16 cellular contexts compared by ENCODE assay signal in genomic region chr1:33219886-33220661, GRCh38. TPM values are rescaled to one million over a fixed set of nuclear protein-coding genes. Genes with fewer than 3 reads are reported as not detected.
DNase-seq lines count a peak whose midpoint lies in the region; ATAC-seq, FAIRE-seq and TF ChIP-seq lines count a peak whose summit lies in the region.
"Had no signal": no experiment of that assay in that cellular context is flagged by ENCODE, and none has a peak within 500 bp of the region (broad histone marks: within the 10 kb centered on the region; RNA-seq: fewer than 3 reads in every experiment).

No MANE protein-coding gene starts in this region.

- peaks cover 2% of the 10 kb centered on the region for H3K9me3 Mint-ChIP-seq in astrocyte (ENCODE audit: unreplicated experiment)

- peaks cover 8% of the 10 kb centered on the region for H3K4me1 ChIP-seq in astrocyte (ENCODE audit: insufficient read depth, low read length)

- no peaks in the 10 kb centered on the region for H4K20me1 ChIP-seq in astrocyte (ENCODE audit: insufficient read depth, low read length)

- no peak overlapping the region for H3K27ac ChIP-seq in astrocyte (ENCODE audit: low read depth, low read length)

- H3K4me2 ChIP-seq in astrocyte (ENCODE audit: low read length) = no peak overlapping the region

- H2AFZ ChIP-seq in astrocyte (ENCODE audit: low read depth, low read length) = no peak overlapping the region

- DNase-seq in CD1c-positive myeloid dendritic cell (ENCODE audit: extremely low spot score) (peak; percentile 5), LoVo (ENCODE audit: low spot score) (peak; percentile 31), astrocyte (ENCODE audit: low read depth) (peak; percentile 36), kidney tubule cell (ENCODE audit: low spot score) (peak; percentile 52), NCI-H2171 treated with DMSO at 0.1 percent for 48 hours (lab: John Stamatoyannopoulos, UW) (no peak), cerebellum (ENCODE audit: low spot score) (no peak), SK-N-DZ (ENCODE audit: low spot score) (no peak)
- DNase-seq: activated CD4-positive, CD25-positive, alpha-beta regulatory T cell; activated T-cell treated with anti-CD3 and anti-CD28 coated beads, Interleukin-2, amount 50 U/mL, for 4 hours; caudate nucleus; NCI-H2227 treated with DMSO at 0.1 percent for 48 hours; SHP77; stimulated activated CD4-positive, alpha-beta T cell treated with anti-CD3 and anti-CD28 coated beads, Interleukin-2, amount 100 ng/mL, for 24 hours; stimulated activated naive CD8-positive, alpha-beta T cell treated with anti-CD3 and anti-CD28 coated beads, Interleukin-15, amount 100 ng/mL, for 72 hours had no signal

- H3K36me3 ChIP-seq in astrocyte (ENCODE audit: insufficient read depth, low read length) = no peaks in the 10 kb centered on the region

- no peak for TF ChIP-seq CTCF in astrocyte (IDR thresholded peaks at IDR 0.05; ENCODE audit: insufficient read depth, low read depth, low read length)

- FAIRE-seq in astrocyte (lab: Jason Lieb, UNC) = no peak
- FAIRE-seq: K562 had no signal

- no peak overlapping the region for H3K9ac ChIP-seq in astrocyte (ENCODE audit: low read length)

- peaks cover 3% of the 10 kb centered on the region for H3K9me3 ChIP-seq in astrocyte (ENCODE audit: insufficient read depth, low read depth, low read length)

- no peaks in the 10 kb centered on the region for H3K79me2 ChIP-seq in astrocyte (ENCODE audit: insufficient read depth, low read length)

- H3K27me3 Mint-ChIP-seq in astrocyte (ENCODE audit: low read depth, unreplicated experiment) = peaks cover 4% of the 10 kb centered on the region
- H3K27me3 Mint-ChIP-seq: stimulated activated naive CD8-positive, alpha-beta T cell treated with anti-CD3 and anti-CD28 coated beads, Interleukin-15, amount 100 ng/mL, for 72 hours had no signal

- H3K27me3 ChIP-seq in astrocyte (ENCODE audit: insufficient read depth, low read length) = no peaks in the 10 kb centered on the region

- no peak overlapping the region for H3K4me3 Mint-ChIP-seq in astrocyte (ENCODE audit: unreplicated experiment)
- H3K4me3 Mint-ChIP-seq: activated T-cell treated with anti-CD3 and anti-CD28 coated beads, Interleukin-2, amount 50 U/mL, for 4 hours; stimulated activated naive CD8-positive, alpha-beta T cell treated with anti-CD3 and anti-CD28 coated beads, Interleukin-15, amount 100 ng/mL, for 72 hours had no signal

- H3K4me1 Mint-ChIP-seq in astrocyte (ENCODE audit: low read depth, unreplicated experiment) = peaks cover 10% of the 10 kb centered on the region

- H3K27ac Mint-ChIP-seq in astrocyte (ENCODE audit: unreplicated experiment) = no peak overlapping the region

- no peak for ATAC-seq in HG02763 (IDR thresholded peaks at IDR 0.05; ENCODE audit: unreplicated experiment)
- ATAC-seq: activated T-cell treated with anti-CD3 and anti-CD28 coated beads, Interleukin-2, amount 50 U/mL, for 4 hours; K562; stimulated activated naive CD8-positive, alpha-beta T cell treated with anti-CD3 and anti-CD28 coated beads, Interleukin-15, amount 100 ng/mL, for 72 hours had no signal

- H3K4me3 ChIP-seq in astrocyte (ENCODE audit: insufficient read depth, low read depth, low read length) = no peak overlapping the region
- H3K4me3 ChIP-seq: K562 had no signal

- H3K36me3 Mint-ChIP-seq in astrocyte (ENCODE audit: low read depth, unreplicated experiment) = no peaks in the 10 kb centered on the region

RNA-seq across cellular contexts. Expression of gene ZNF362, which starts 36.2 kb away (rescaled TPM):
- 38.7 and 43.8 TPM in 2 replicates for total RNA-seq in astrocyte
- total RNA-seq in cerebellum = 12.5 TPM
- polyA plus RNA-seq in SK-N-DZ (2014; cell fraction: cytosol; rRNA removed) = 14.8 TPM in 2 replicates
- 11.7 and 13.7 TPM in 2 replicates for polyA plus RNA-seq in SK-N-DZ (2014; cell fraction: nucleus; rRNA removed)

RNA-seq across cellular contexts. Expression of gene TRIM62, which starts 38.2 kb away (rescaled TPM):
- total RNA-seq in astrocyte (10.8 and 11.5 TPM in 2 replicates), cerebellum (5.7 TPM)
- 2.8 and 3.5 TPM in 2 replicates for polyA plus RNA-seq in SK-N-DZ (2014; cell fraction: cytosol; rRNA removed)
- polyA plus RNA-seq in SK-N-DZ (2014; cell fraction: nucleus; rRNA removed) = 1.1 and 1.8 TPM in 2 replicates

Comparison
In these comparisons a context has a peak if more than half of its experiments do, and no peak if none do; other contexts are left out.
1. DNase-seq: peak in CD1c-positive myeloid dendritic cell (single experiment), LoVo (single experiment), astrocyte (single experiment) and kidney tubule cell (single experiment); none in NCI-H2171 treated with DMSO at 0.1 percent for 48 hours (single experiment), cerebellum (single experiment) and SK-N-DZ (single experiment).